8 cellular contexts compared by ENCODE assay signal in the genomic region with DNA sequence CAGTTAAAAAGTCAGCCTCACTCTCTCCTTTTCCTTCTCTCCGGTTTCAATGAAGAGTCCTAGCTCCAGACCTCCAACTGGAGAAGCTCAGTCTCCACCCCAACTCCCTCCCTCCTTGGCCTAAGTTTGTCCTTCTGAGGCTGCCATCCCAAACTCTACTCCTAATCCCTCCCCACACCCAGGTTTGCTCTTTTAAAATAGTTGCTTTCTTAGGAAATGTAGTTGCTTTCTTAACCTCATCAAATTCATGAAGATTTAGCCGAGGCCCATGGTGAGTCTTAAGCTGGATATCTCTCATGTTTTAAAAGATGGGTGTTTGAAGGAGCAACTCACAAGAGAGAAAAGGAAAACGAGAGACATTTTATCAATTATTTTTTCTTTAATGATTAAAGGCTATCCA. TPM values are rescaled to one million over a fixed set of nuclear protein-coding genes. Genes with fewer than 3 reads are reported as not detected.
DNase-seq lines count a peak whose midpoint lies in the region; ATAC-seq, FAIRE-seq and TF ChIP-seq lines count a peak whose summit lies in the region.

No MANE protein-coding gene starts in this region.

- no peak overlapping the region for H2AK5ac ChIP-seq in mesenchymal stem cell (ENCODE audit: low read length, severe bottlenecking)

- H3K9me3 ChIP-seq in OCI-LY7 (ENCODE audit: low read length) (no peaks in the 10 kb centered on the region), mesenchymal stem cell (ENCODE audit: control insufficient read depth, low read length) (no peaks in the 10 kb centered on the region)

- H3K4me1 ChIP-seq in OCI-LY7 (ENCODE audit: insufficient read depth, low read length, poor library complexity, severe bottlenecking), result peaks cover 20% of the 10 kb centered on the region
- H3K4me1 ChIP-seq in mesenchymal stem cell (ENCODE audit: control insufficient read depth, insufficient read depth, low read depth, low read length), result no peaks in the 10 kb centered on the region

- H3K23ac ChIP-seq in mesenchymal stem cell (ENCODE audit: low read length in 2 of 2), result no peak overlapping the region

- H2BK15ac ChIP-seq in mesenchymal stem cell (ENCODE audit: low read depth, poor library complexity, severe bottlenecking), result no peak overlapping the region

- H4K20me1 ChIP-seq in OCI-LY7 (ENCODE audit: insufficient read depth, low read length), result no peaks in the 10 kb centered on the region

- ATAC-seq in HG02938 (IDR thresholded peaks at IDR 0.05; ENCODE audit: unreplicated experiment), result no peak

- no peaks in the 10 kb centered on the region for H3K9me2 ChIP-seq in OCI-LY7 (ENCODE audit: insufficient read depth, low read length)

- H3K79me2 ChIP-seq in OCI-LY7 (ENCODE audit: insufficient read depth, low read depth, low read length), result peaks cover 10% of the 10 kb centered on the region; the same call in 1 of the 2 replicates

- H2BK12ac ChIP-seq in mesenchymal stem cell (ENCODE audit: low read length in 2 of 2), result no peak overlapping the region

- H3K27ac ChIP-seq in OCI-LY7 (ENCODE audit: low read depth, low read length, poor library complexity, severe bottlenecking), result no peak overlapping the region
- H3K27ac ChIP-seq in mesenchymal stem cell (ENCODE audit: low read length, poor library complexity, severe bottlenecking), result no peak overlapping the region

- no peak overlapping the region for H3K4ac ChIP-seq in mesenchymal stem cell (ENCODE audit: low read depth in 1 of 2, low read length in 2 of 2)

- no peak overlapping the region for H3K14ac ChIP-seq in mesenchymal stem cell (ENCODE audit: low read length in 2 of 2)

- intact Hi-C loops in OCI-LY7 (cut with micrococcal nuclease; ENCODE audit: unreplicated experiment), result loop anchor here (2.0 to 5.0 kb wide), 2 partner anchors 307 to 475 kb away; a partner anchor contains a TSS
- intact Hi-C loops in posterior vena cava (cut with DNase I), result no loop called here

- TF ChIP-seq POLR2A in GM12892 (IDR thresholded peaks at IDR 0.05; ENCODE audit: low read depth, low read length), result no peak

- peak; percentile 46 for FAIRE-seq in GM12892 (lab: Jason Lieb, UNC)

- 16% methylated on average over 2 of the region's 3 CpGs for WGBS in mesenchymal stem cell

- H2AFZ ChIP-seq in OCI-LY7 (ENCODE audit: low read length), result peak overlapping the region; percentile 96
- no peak overlapping the region for H2AFZ ChIP-seq in mesenchymal stem cell (ENCODE audit: low read depth, low read length)

- no peak overlapping the region for H4K8ac ChIP-seq in mesenchymal stem cell (ENCODE audit: low read length)

- no peak overlapping the region for H4K91ac ChIP-seq in mesenchymal stem cell (ENCODE audit: low read length)

- H3K27me3 ChIP-seq in mesenchymal stem cell (ENCODE audit: control insufficient read depth in 1 of 2, insufficient read depth in 1 of 2, low read length in 2 of 2), result no peaks in the 10 kb centered on the region

- H3K36me3 ChIP-seq in OCI-LY7 (ENCODE audit: insufficient read depth, low read length) (peaks cover 13% of the 10 kb centered on the region), mesenchymal stem cell (ENCODE audit: control insufficient read depth in 1 of 2, insufficient read depth in 2 of 2, low read depth in 1 of 2, low read length in 2 of 2) (peaks cover 5 to 10% of the 10 kb centered on the region in 2 experiments)

- H3K4me3 ChIP-seq in OCI-LY7 (ENCODE audit: low read depth, low read length, poor library complexity, severe bottlenecking) (peak overlapping the region; percentile 85), mesenchymal stem cell (ENCODE audit: insufficient read depth in 1 of 2, low read depth in 1 of 2, low read length in 2 of 2) (peak overlapping the region in 1 of 2 experiments; percentile 90)

- no peak overlapping the region for H3K18ac ChIP-seq in mesenchymal stem cell (ENCODE audit: low read depth in 1 of 2, low read length in 2 of 2)

- no TSS peak for BruUV-seq in OCI-LY7 (replicated peaks; lab: Mats Ljungman, UMichigan)

- no peak overlapping the region for H2BK120ac ChIP-seq in mesenchymal stem cell (ENCODE audit: low read depth, low read length)

- DNase-seq in GM12892 (ENCODE audit: insufficient read length) (no peak), OCI-LY7 (ENCODE audit: low spot score) (no peak), cerebellum (ENCODE audit: low spot score) (peak; percentile 28), mesenchymal stem cell (peak; percentile 79), T1000 (lab: John Stamatoyannopoulos, UW) (no peak), posterior vena cava (ENCODE audit: low spot score) (no peak), NCI-H2107 treated with DMSO at 0.1 percent for 48 hours (lab: John Stamatoyannopoulos, UW; ENCODE audit: unreplicated experiment) (no peak)

- H3K4me2 ChIP-seq in OCI-LY7 (ENCODE audit: low read length) (peak overlapping the region; percentile 70), mesenchymal stem cell (ENCODE audit: low read length, poor library complexity, severe bottlenecking) (peak overlapping the region; percentile 83)

- no peak for TF ChIP-seq CTCF in OCI-LY7 (conservative IDR thresholded peaks at IDR 0.05; ENCODE audit: low read length)

- peaks cover 14% of the 10 kb centered on the region for H3K79me1 ChIP-seq in mesenchymal stem cell (replicated peaks; ENCODE audit: low read length, poor library complexity, severe bottlenecking)

- CTCF ChIA-PET in OCI-LY7 (lab: Charles Lee; ENCODE audit: unreplicated experiment), result no interaction called here

- no peak overlapping the region for H2BK5ac ChIP-seq in mesenchymal stem cell (ENCODE audit: low read depth, low read length, poor library complexity, severe bottlenecking)

- POLR2A ChIA-PET in OCI-LY7 (lab: Charles Lee), result interaction anchor here (0.8 to 2.3 kb wide), 6 partner anchors 9 to 27 kb away, joined by 3 to 10 read pairs (median 4); no protein-coding TSS in a partner anchor

- H3K9ac ChIP-seq in mesenchymal stem cell (ENCODE audit: low read length), result peak overlapping the region; percentile 93

RNA-seq across cellular contexts. Expression of a gene that starts 0.9 kb away (rescaled TPM):
- polyA plus RNA-seq in GM12892 (2012; ENCODE audit: missing spikeins), result 23.0 TPM
- total RNA-seq in OCI-LY7 (2014; rRNA removed; shearing (Covaris generic)), result 20.4 and 22.5 TPM in 2 replicates
- total RNA-seq in OCI-LY7 (2022) (55.2 and 67.3 TPM in 2 replicates), cerebellum (68.4 TPM), posterior vena cava (10 to 100 TPM; 36.8 to 42.0 TPM)
- polyA plus RNA-seq in mesenchymal stem cell (2013, experiment 1 of 2), result 29.4 TPM
- polyA plus RNA-seq in mesenchymal stem cell (2013, experiment 2 of 2), result 27.7 TPM

Comparison
In these comparisons a context has a peak if more than half of its experiments do, and no peak if none do; other contexts are left out.
1. DNase-seq: peak in cerebellum (single experiment) and mesenchymal stem cell (single experiment); none in GM12892 (single experiment), OCI-LY7 (single experiment), T1000 (single experiment), posterior vena cava (single experiment) and NCI-H2107 treated with DMSO at 0.1 percent for 48 hours (single experiment).